ENCODE assay signal across 8 cellular contexts in the genomic region with DNA sequence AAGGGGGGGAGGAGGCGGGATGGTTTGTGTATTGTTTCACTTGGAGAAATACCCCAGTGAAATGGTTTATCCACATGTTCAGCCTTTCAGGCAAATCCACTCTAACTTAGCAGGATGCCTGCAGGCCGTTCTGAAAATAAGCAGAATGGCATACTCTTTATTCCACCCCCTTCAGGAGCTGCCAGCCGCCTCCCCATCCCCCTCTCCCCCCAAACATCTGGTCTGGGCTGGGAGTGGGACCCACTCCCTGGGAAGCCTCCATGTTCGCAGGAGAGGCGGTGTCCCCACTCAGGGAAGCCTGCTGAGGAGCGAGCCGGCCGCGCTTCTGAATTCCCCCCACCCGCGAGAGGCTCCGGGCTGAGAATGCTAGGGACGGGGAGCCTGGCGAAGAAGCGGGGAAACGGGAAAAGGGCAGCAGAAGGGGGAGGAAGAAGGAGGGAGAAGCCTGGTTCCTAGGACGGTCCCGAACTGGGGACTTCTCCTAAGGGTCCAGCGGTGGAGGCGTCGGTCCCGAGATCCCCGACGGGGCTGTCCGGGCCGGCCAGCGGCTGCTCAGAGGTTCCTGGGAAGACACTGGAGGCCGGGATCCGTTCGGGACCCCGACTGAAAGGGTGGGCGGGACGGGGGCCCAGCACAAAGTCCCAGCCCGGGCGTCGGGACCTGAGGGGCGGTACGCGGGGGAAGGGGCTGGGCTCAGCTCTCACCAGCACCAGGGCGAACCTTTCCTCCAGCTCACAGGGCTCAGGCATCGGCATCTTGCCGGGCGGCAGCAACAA. TPM values are rescaled to one million over a fixed set of nuclear protein-coding genes. Genes with fewer than 3 reads are reported as not detected.
DNase-seq lines count a peak whose midpoint lies in the region; ATAC-seq and TF ChIP-seq lines count a peak whose summit lies in the region.

No MANE protein-coding gene starts in this region.

- H3K36me3 ChIP-seq in Caco-2 (ENCODE audit: control insufficient read depth, insufficient read depth, low read length) = no peaks in the 10 kb centered on the region
- no peaks in the 10 kb centered on the region for H3K36me3 ChIP-seq in KMS-11 (ENCODE audit: insufficient read depth)
- no peaks in the 10 kb centered on the region for H3K36me3 ChIP-seq in uterus

- CTCF ChIA-PET in Caco-2 (lab: Charles Lee) = interaction anchor here (0.7 to 2.2 kb wide), 7 partner anchors 17 to 126 kb away, joined by 3 to 13 read pairs (median 3); partner anchors contain the start of gene TMBIM6

- H3K4me3 Mint-ChIP-seq in Caco-2 (ENCODE audit: unreplicated experiment) = peak overlapping the region; percentile 83
- H3K4me3 Mint-ChIP-seq in naive thymus-derived CD8-positive, alpha-beta T cell = peak overlapping the region; percentile 86 to 96 (median 90)

- no peak overlapping the region for H3K27ac Mint-ChIP-seq in Caco-2 (ENCODE audit: unreplicated experiment)
- H3K27ac Mint-ChIP-seq in naive thymus-derived CD8-positive, alpha-beta T cell = peak overlapping the region; percentile 55 to 96 (median 86)

- peaks cover 5% of the 10 kb centered on the region; the same call in 1 of the 2 replicates for H3K4me1 ChIP-seq in Caco-2
- peaks cover 42% of the 10 kb centered on the region for H3K4me1 ChIP-seq in KMS-11 (ENCODE audit: low read depth, poor library complexity, severe bottlenecking)
- peaks cover 0 to 6% of the 10 kb centered on the region in 2 donors for H3K4me1 ChIP-seq in uterus

- no TSS peak for BruUV-seq in Caco-2 (replicated peaks; lab: Mats Ljungman, UMichigan)

- peaks cover 6% of the 10 kb centered on the region for H3K4me1 Mint-ChIP-seq in Caco-2 (ENCODE audit: low read depth, unreplicated experiment)
- H3K4me1 Mint-ChIP-seq in naive thymus-derived CD8-positive, alpha-beta T cell = peaks cover 30 to 52% (median 50%) of the 10 kb centered on the region in 4 donors

- no peaks in the 10 kb centered on the region for H4K20me1 ChIP-seq in KMS-11 (ENCODE audit: insufficient read depth)

- POLR2A ChIA-PET in Caco-2 (lab: Charles Lee) = interaction anchor here (0.7 kb wide), 1 partner anchor 34 kb away, joined by 3 read pairs; no protein-coding TSS in a partner anchor
- POLR2A ChIA-PET in naive thymus-derived CD8-positive, alpha-beta T cell (lab: Charles Lee) = interaction anchor here (1.0 to 9.5 kb wide), 14 partner anchors 8 to 139 kb away, joined by 3 to 93 read pairs (median 6); partner anchors contain the start of genes MCRS1 and TMBIM6

- H3K9me3 ChIP-seq in Caco-2 (no peaks in the 10 kb centered on the region), uterus (no peaks in the 10 kb centered on the region)

- peak; percentile 20 for ATAC-seq in GM21529 (IDR thresholded peaks at IDR 0.05; ENCODE audit: unreplicated experiment)
- peak; percentile 32 to 52 for ATAC-seq in naive thymus-derived CD8-positive, alpha-beta T cell
- ATAC-seq in HG03521 (IDR thresholded peaks at IDR 0.05; ENCODE audit: unreplicated experiment) = no peak

- H3K79me2 ChIP-seq in KMS-11 (ENCODE audit: insufficient read depth, low read depth) = no peaks in the 10 kb centered on the region; the same call in 1 of the 2 replicates

- peak overlapping the region; percentile 91 for H3K4me2 ChIP-seq in KMS-11

- intact Hi-C loops in Caco-2 (cut with micrococcal nuclease; ENCODE audit: unreplicated experiment) = loop anchor here (1.0 to 2.0 kb wide), 4 partner anchors 35 to 122 kb away; partner anchors contain the start of genes NCKAP5L and TMBIM6
- intact Hi-C loops in uterus (cut with DNase I; ENCODE audit: low total_unique reads) = loop anchor here (2.0 kb wide), 1 partner anchor 62 kb away; no protein-coding TSS in a partner anchor

- H3K27me3 ChIP-seq in Caco-2 (replicated peaks; ENCODE audit: control insufficient read depth, insufficient read depth, low read length) (no peaks in the 10 kb centered on the region), KMS-11 (ENCODE audit: insufficient read depth, low read depth) (no peaks in the 10 kb centered on the region; the same call in 1 of the 2 replicates), uterus (no peaks in the 10 kb centered on the region)

- H3K9me3 Mint-ChIP-seq in Caco-2 (ENCODE audit: unreplicated experiment) = no peaks in the 10 kb centered on the region
- H3K9me3 Mint-ChIP-seq in naive thymus-derived CD8-positive, alpha-beta T cell = no peaks in the 10 kb centered on the region

- no peak overlapping the region; the same call in 1 of the 2 replicates for H3K27ac ChIP-seq in KMS-11
- H3K27ac ChIP-seq in uterus = peak overlapping the region; percentile 96 to 99

- peak overlapping the region; percentile 76 for H3K4me3 ChIP-seq in Caco-2 (ENCODE audit: low read depth, low read length)
- H3K4me3 ChIP-seq in KMS-11 (IDR thresholded peaks at IDR 0.05; ENCODE audit: insufficient read depth, low read depth, low read length) = no peak overlapping the region
- peak overlapping the region; percentile 83 for H3K4me3 ChIP-seq in fibroblast of pulmonary artery (replicated peaks; ENCODE audit: low read depth, low read length)
- peak overlapping the region; percentile 73 to 99 for H3K4me3 ChIP-seq in uterus

- peaks cover 5% of the 10 kb centered on the region for H3K36me3 Mint-ChIP-seq in Caco-2 (ENCODE audit: insufficient read depth, unreplicated experiment)
- no peaks in the 10 kb centered on the region for H3K36me3 Mint-ChIP-seq in naive thymus-derived CD8-positive, alpha-beta T cell

- DNase-seq in Caco-2 (peak; percentile 50 to 51), activated T-cell treated with anti-CD3 and anti-CD28 coated beads for 1 hour (ENCODE audit: low read depth) (peak; percentile 7), fibroblast of pulmonary artery (ENCODE audit: low read depth) (peak; percentile 40), uterus (peak in 1 of 2 donors; percentile 41)
- DNase-seq in naive thymus-derived CD8-positive, alpha-beta T cell = peak in 3 of 10 donors; percentile 18 to 20 (median 19)

- peak overlapping the region; percentile 93 for H2AFZ ChIP-seq in KMS-11 (ENCODE audit: low read depth)

- TF ChIP-seq CTCF in Caco-2 (IDR thresholded peaks at IDR 0.05; ENCODE audit: insufficient read depth in 1 of 2, low read depth in 1 of 2, low read length in 1 of 2, severe bottlenecking in 1 of 2, unreplicated experiment in 1 of 2) (no peak), KMS-11 (conservative IDR thresholded peaks at IDR 0.05; ENCODE audit: low read depth, low read length) (no peak), fibroblast of pulmonary artery (IDR thresholded peaks at IDR 0.05; ENCODE audit: low read length, missing control alignments) (no peak), uterus (IDR thresholded peaks at IDR 0.05) (no peak)

- TF ChIP-seq POLR2A in uterus (IDR thresholded peaks at IDR 0.05) = no peak

- H3K9ac ChIP-seq in KMS-11 = peak overlapping the region; percentile 78

- peaks cover 13% of the 10 kb centered on the region for H3K27me3 Mint-ChIP-seq in Caco-2 (ENCODE audit: insufficient read depth, unreplicated experiment)
- H3K27me3 Mint-ChIP-seq in naive thymus-derived CD8-positive, alpha-beta T cell = peaks cover 0 to 1% (median 0%) of the 10 kb centered on the region in 5 donors

RNA-seq across cellular contexts. Expression of gene FMNL3, which starts 0.7 kb away (rescaled TPM):
- total RNA-seq in Caco-2 (2022) (9.2 and 10.7 TPM in 2 replicates), uterus (10 to 100 TPM in 2 of 4 donors, 1 to 10 TPM in 2; 3.3 to 45.7 (median 20.4) TPM)
- 10 to 100 TPM; 34.4 to 36.5 TPM for total RNA-seq in naive thymus-derived CD8-positive, alpha-beta T cell
- polyA plus RNA-seq in naive thymus-derived CD8-positive, alpha-beta T cell = 10 to 100 TPM in 1 of 3 donors, 1 to 10 TPM in 2; 7.6 to 12.1 (median 8.4) TPM

RNA-seq across cellular contexts. Expression of gene TMBIM6, which starts 34.8 kb away (rescaled TPM):
- 826 and 867 TPM in 2 replicates for total RNA-seq in Caco-2 (2022)
- total RNA-seq in naive thymus-derived CD8-positive, alpha-beta T cell = 100 to 1,000 TPM; 380 to 412 TPM
- 1,000 to 10,000 TPM in 1 of 3 donors, 100 to 1,000 TPM in 2; 817 to 1,126 (median 845) TPM for polyA plus RNA-seq in naive thymus-derived CD8-positive, alpha-beta T cell
- 100 to 1,000 TPM; 201 to 298 (median 263) TPM for total RNA-seq in uterus
